ENCODE assay signal across 9 cellular contexts in the genomic region with DNA sequence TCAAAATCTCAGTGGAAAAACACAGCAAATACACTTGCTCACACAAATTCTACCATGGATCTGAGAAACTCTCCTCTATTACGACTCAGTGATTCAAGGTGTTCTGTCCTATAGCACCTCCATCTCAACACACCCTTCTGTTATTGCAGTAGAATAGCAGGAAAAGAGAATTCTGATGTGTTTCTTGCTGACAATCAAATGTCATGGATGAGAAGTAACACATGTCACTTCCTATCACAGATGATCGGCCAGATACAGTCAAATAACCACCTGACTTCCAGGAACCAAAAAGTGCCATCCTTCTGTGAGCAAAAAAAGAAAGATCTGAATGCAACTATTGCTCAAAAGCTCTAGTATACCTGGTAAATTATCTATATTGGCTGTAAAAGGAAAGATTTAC.
"Had no signal": no experiment of that assay in that cellular context is flagged by ENCODE, and none has a peak within 500 bp of the region (broad histone marks: within the 10 kb centered on the region; RNA-seq: fewer than 3 reads in every experiment).

No MANE protein-coding gene starts in this region.

- H3K4me2 ChIP-seq: GM23338 had no signal

- H3K9ac ChIP-seq: GM23248 had no signal

- H3K9me3 Mint-ChIP-seq: GM23338, H9 had no signal

- H3K27ac Mint-ChIP-seq: GM23338, H9, HFFc6 had no signal

- H3K4me3 ChIP-seq: GM23248, GM23338, HAP-1 had no signal

- H3K36me3 ChIP-seq: HAP-1 had no signal

- DNase-seq: GM23248, GOT3, H7, H9, HCEC 1CT, HFFc6 had no signal

- H3K4me3 Mint-ChIP-seq: GM23338, H9, HFFc6 had no signal

- H3K4me1 Mint-ChIP-seq: GM23338, H9 had no signal

- ATAC-seq: GM23338, HCT116 had no signal

- H3K27ac ChIP-seq: GM23248 had no signal

- H2AFZ ChIP-seq: GM23248, GM23338 had no signal

- H3K9me3 ChIP-seq: HAP-1 had no signal
